ENCODE assay signal across 17 cellular contexts in genomic region chr15:70835415-70835814, GRCh38. TPM values are rescaled to one million over a fixed set of nuclear protein-coding genes. Genes with fewer than 3 reads are reported as not detected.
DNase-seq lines count a peak whose midpoint lies in the region; ATAC-seq and TF ChIP-seq lines count a peak whose summit lies in the region.
"Had no signal": no experiment of that assay in that cellular context is flagged by ENCODE, and none has a peak within 500 bp of the region (broad histone marks: within the 10 kb centered on the region; RNA-seq: fewer than 3 reads in every experiment).

No MANE protein-coding gene starts in this region.

- no peak for TF ChIP-seq POLR2A in HCT116 (IDR thresholded peaks at IDR 0.05; ENCODE audit: borderline replicate concordance, extremely low read depth, insufficient read depth, insufficient read length)
- no peak for TF ChIP-seq POLR2A in lower leg skin (IDR thresholded peaks at IDR 0.05)
- no peak for TF ChIP-seq POLR2A in transverse colon (IDR thresholded peaks at IDR 0.05)

- no peak overlapping the region for H3K27ac ChIP-seq in HCT116 (ENCODE audit: low read depth, low read length)
- peak overlapping the region; percentile 60 for H3K27ac ChIP-seq in stomach smooth muscle (ENCODE audit: low read length)
- H3K27ac ChIP-seq in transverse colon: no peak overlapping the region
- no peak overlapping the region for H3K27ac ChIP-seq in MM.1S (ENCODE audit: low read length)

- in situ Hi-C loops in transverse colon (cut with MboI; ENCODE audit: low pct_ligation_motif_present in 1 of 4, low pct_unique_long_range_greater_than_20kb in 1 of 4, low sequenced_read_pairs in 3 of 4): no loop called here

- H3K9ac ChIP-seq in HCT116 (ENCODE audit: low read length) (no peak overlapping the region), stomach smooth muscle (ENCODE audit: low read length in 2 of 2) (peak overlapping the region in 1 of 2 donors; percentile 5), MM.1S (ENCODE audit: low read length) (no peak overlapping the region)

- no peaks in the 10 kb centered on the region for H3K27me3 ChIP-seq in HCT116 (ENCODE audit: insufficient read depth, low read length)
- no peaks in the 10 kb centered on the region for H3K27me3 ChIP-seq in stomach smooth muscle (ENCODE audit: control insufficient read depth in 1 of 2, insufficient read depth in 2 of 2, low read length in 2 of 2)
- H3K27me3 ChIP-seq in transverse colon: no peaks in the 10 kb centered on the region
- no peaks in the 10 kb centered on the region for H3K27me3 ChIP-seq in MM.1S (replicated peaks; ENCODE audit: insufficient read depth, low read length)

- H3K79me2 ChIP-seq in HCT116 (ENCODE audit: insufficient read depth, low read length) (no peaks in the 10 kb centered on the region), MM.1S (ENCODE audit: low read length) (no peaks in the 10 kb centered on the region)

- H3K9me3 ChIP-seq in HCT116 (ENCODE audit: control insufficient read depth in 1 of 2, insufficient read depth in 1 of 2, low read depth in 1 of 2, low read length in 2 of 2): peaks cover 3 to 5% of the 10 kb centered on the region in 2 experiments; a peak in 2 of 4 replicates
- no peaks in the 10 kb centered on the region for H3K9me3 ChIP-seq in stomach smooth muscle (ENCODE audit: control insufficient read depth in 2 of 2, low read length in 2 of 2)
- no peaks in the 10 kb centered on the region for H3K9me3 ChIP-seq in transverse colon
- no peaks in the 10 kb centered on the region for H3K9me3 ChIP-seq in MM.1S (replicated peaks; ENCODE audit: insufficient read depth, low read length)

- H2AFZ ChIP-seq in HCT116 (ENCODE audit: low read depth, low read length, poor library complexity, severe bottlenecking): no peak overlapping the region
- no peak overlapping the region for H2AFZ ChIP-seq in MM.1S (ENCODE audit: low read length)

- intact Hi-C loops in HCT116 (cut with micrococcal nuclease) (no loop called here), lower leg skin (cut with DNase I; ENCODE audit: low total_unique reads) (no loop called here), transverse colon (cut with DNase I; ENCODE audit: low total_unique reads) (no loop called here)

- no peak overlapping the region for H3K4me2 ChIP-seq in HCT116 (ENCODE audit: low read length)
- no peak overlapping the region for H3K4me2 ChIP-seq in MM.1S (ENCODE audit: low read depth, low read length)

- H3F3A ChIP-seq in MM.1S (ENCODE audit: insufficient read depth, low read length): no peaks in the 10 kb centered on the region

- no TSS peak for BruUV-seq in HCT116 (replicated peaks; lab: Mats Ljungman, UMichigan)

- TF ChIP-seq CTCF in HCT116 (IDR thresholded peaks at IDR 0.05 in 2 of 3, conservative IDR thresholded peaks at IDR 0.05 in 1 of 3; ENCODE audit: borderline replicate concordance in 1 of 3, insufficient read depth in 1 of 3, low read depth in 2 of 3, low read length in 2 of 3): no peak
- TF ChIP-seq CTCF in fibroblast of mammary gland (conservative IDR thresholded peaks at IDR 0.05; ENCODE audit: control insufficient read depth, insufficient read depth, low read depth, low read length): no peak
- no peak for TF ChIP-seq CTCF in lower leg skin (IDR thresholded peaks at IDR 0.05)
- TF ChIP-seq CTCF in transverse colon (IDR thresholded peaks at IDR 0.05): no peak
- TF ChIP-seq CTCF in MM.1S (IDR thresholded peaks at IDR 0.05; ENCODE audit: low read length): no peak

- CTCF ChIA-PET in HCT116 (lab: Charles Lee): interaction anchor here (1.7 kb wide), 1 partner anchor 11 kb away, joined by 4 read pairs; no protein-coding TSS in a partner anchor

- peaks cover 16 to 22% of the 10 kb centered on the region in 2 experiments for H3K4me1 ChIP-seq in HCT116 (ENCODE audit: control insufficient read depth in 1 of 2, insufficient read depth in 2 of 2, low read length in 2 of 2)
- H3K4me1 ChIP-seq in stomach smooth muscle (ENCODE audit: control insufficient read depth, insufficient read depth, low read length): peaks cover 11% of the 10 kb centered on the region
- peaks cover 0 to 3% (median 0%) of the 10 kb centered on the region in 4 donors for H3K4me1 ChIP-seq in transverse colon
- H3K4me1 ChIP-seq in MM.1S (ENCODE audit: low read length): 0 out of 2 replicates have a peak, but pooled peaks cover 5% of the 10 kb centered on the region

- POLR2A ChIA-PET in HCT116 (lab: Charles Lee): no interaction called here

- no peak for TF ChIP-seq RAD21 in HCT116 (IDR thresholded peaks at IDR 0.05; ENCODE audit: low read depth)

- H3K9me2 ChIP-seq in HCT116 (ENCODE audit: insufficient read depth) (no peaks in the 10 kb centered on the region), MM.1S (replicated peaks; ENCODE audit: insufficient read depth, low read length) (no peaks in the 10 kb centered on the region)

- H4K20me1 ChIP-seq in HCT116 (ENCODE audit: insufficient read depth) (no peaks in the 10 kb centered on the region), MM.1S (ENCODE audit: insufficient read depth, low read length) (no peaks in the 10 kb centered on the region)

- peaks cover 5 to 10% of the 10 kb centered on the region in 2 experiments; a peak in 1 of 4 replicates for H3K36me3 ChIP-seq in HCT116 (ENCODE audit: control insufficient read depth in 1 of 2, insufficient read depth in 2 of 2, low read length in 2 of 2)
- H3K36me3 ChIP-seq in stomach smooth muscle (ENCODE audit: control insufficient read depth in 2 of 2, insufficient read depth in 2 of 2, low read length in 2 of 2): peaks cover 19 to 44% of the 10 kb centered on the region in 2 donors
- no peaks in the 10 kb centered on the region for H3K36me3 ChIP-seq in transverse colon
- no peaks in the 10 kb centered on the region for H3K36me3 ChIP-seq in MM.1S (replicated peaks; ENCODE audit: insufficient read depth, low read length)

- no peak for TF ChIP-seq EP300 in transverse colon (IDR thresholded peaks at IDR 0.05; ENCODE audit: low read depth)

- no peak for DNase-seq in HCT116 (ENCODE audit: low read depth, low spot score)
- peak; percentile 84 for DNase-seq in fibroblast of mammary gland (ENCODE audit: low read depth)
- DNase-seq in lower leg skin (ENCODE audit: low spot score in 2 of 2): peak; percentile 67 to 92
- no peak for DNase-seq in cortex of kidney (lab: John Stamatoyannopoulos, UW)
- no peak for DNase-seq in transverse colon
- DNase-seq in MM.1S: no peak
- DNase-seq: ACHN; activated CD8-positive, alpha-beta T cell treated with anti-CD3 and anti-CD28 coated beads, Interleukin-2, amount 10 ng/mL, durations not matched to agents 7 days and 5 days; CD8-positive, alpha-beta T cell; EL; NCI-H1048; NCI-H774; stimulated activated CD4-positive, alpha-beta T cell treated with anti-CD3 and anti-CD28 coated beads, Interleukin-1b, Interleukin-23, amount 100 ng/mL, for 48 hours had no signal

- RAD21 ChIA-PET in HCT116 (lab: Charles Lee; ENCODE audit: low non-redundant PET in 1 of 2, low total read pairs in 2 of 2, uncharacterized antibody in 2 of 2, unreplicated experiment in 2 of 2): no interaction called here

- 77 to 84% methylated on average over 6 of the region's 6 CpGs for WGBS in lower leg skin, 2 donors
- 92% methylated on average over 6 of the region's 6 CpGs; no CpG with 5 or more reads in 1 of the 2 donors for WGBS in transverse colon (ENCODE audit: low coverage in 1 of 2), 2 donors

- H3K4me3 ChIP-seq in HCT116 (replicated peaks in 1 of 2; ENCODE audit: low read depth in 1 of 2, low read length in 2 of 2) (no peak overlapping the region), fibroblast of mammary gland (ENCODE audit: control insufficient read depth, low read depth, low read length) (no peak overlapping the region), lower leg skin (ENCODE audit: low read depth, poor library complexity, severe bottlenecking) (no peak overlapping the region), stomach smooth muscle (ENCODE audit: low read length in 2 of 2) (no peak overlapping the region), transverse colon (no peak overlapping the region), MM.1S (ENCODE audit: low read length) (no peak overlapping the region)

- ATAC-seq in HCT116: no peak
- no peak for ATAC-seq in HG03039 (IDR thresholded peaks at IDR 0.05; ENCODE audit: unreplicated experiment)
- ATAC-seq: activated CD8-positive, alpha-beta T cell treated with anti-CD3 and anti-CD28 coated beads, Interleukin-2, amount 10 ng/mL, durations not matched to agents 7 days and 5 days; CD8-positive, alpha-beta T cell; Panc1 had no signal

TF ChIP-seq in HCT116, 20 proteins besides CTCF, POLR2A, EP300 and RAD21:
- TF ChIP-seq MAX (IDR thresholded peaks at IDR 0.05) (no peak), SIN3A (IDR thresholded peaks at IDR 0.05; ENCODE audit: low read depth) (no peak), CBX3 (IDR thresholded peaks at IDR 0.05; ENCODE audit: low read depth) (0 out of 2 replicates have a peak, but pooled peaks have one; percentile 39), YY1 (IDR thresholded peaks at IDR 0.05; ENCODE audit: extremely low read depth, insufficient replicate concordance, low read depth, low read length) (no peak)

RNA-seq across cellular contexts. Expression of gene LARP6, which starts 18.5 kb away (rescaled TPM):
- total RNA-seq in HCT116 (2021; ENCODE audit: unreplicated experiment) (35.9 TPM), lower leg skin (10 to 100 TPM in 2 of 4 donors, 1 to 10 TPM in 2; 4.9 to 22.3 (median 14.5) TPM), transverse colon (10 to 100 TPM in 2 of 4 donors, 1 to 10 TPM in 1, under 1 TPM in 1; 0.75 to 41.0 (median 8.3) TPM)
- polyA plus RNA-seq in HCT116 (2012): 55.1 and 58.8 TPM in 2 replicates
- total RNA-seq: activated CD8-positive, alpha-beta T cell treated with anti-CD3 and anti-CD28 coated beads, Interleukin-2, amount 10 ng/mL, durations not matched to agents 7 days and 5 days; activated T-helper 2 cell treated with anti-CD3 and anti-CD28 coated beads, Interferon-gamma antibody, Interleukin-2, Interleukin-4, amounts not matched to agents 10 μg/mL and 5 μg/mL and 100 μg/mL, durations not matched to agents 14 hours and 24 hours and 36 hours; CD8-positive, alpha-beta T cell had no signal

RNA-seq across cellular contexts. Expression of gene THAP10, which starts 56.8 kb away (rescaled TPM):
- 2.8 TPM for total RNA-seq in HCT116 (2021; ENCODE audit: unreplicated experiment)
- polyA plus RNA-seq in HCT116 (2012): 0.75 and 0.99 TPM in 2 replicates
- total RNA-seq in lower leg skin: 1 to 10 TPM; 2.0 to 4.5 (median 2.9) TPM
- 10 to 100 TPM in 1 of 4 donors, 1 to 10 TPM in 2, not detected in 1; 2.2 to 14.9 (median 8.3) TPM for total RNA-seq in transverse colon
- total RNA-seq: activated CD8-positive, alpha-beta T cell treated with anti-CD3 and anti-CD28 coated beads, Interleukin-2, amount 10 ng/mL, durations not matched to agents 7 days and 5 days; CD8-positive, alpha-beta T cell had no signal

RNA-seq across cellular contexts. Expression of gene LRRC49, which starts 57.2 kb away (rescaled TPM):
- total RNA-seq in HCT116 (2021; ENCODE audit: unreplicated experiment) (7.4 TPM), lower leg skin (1 to 10 TPM; 1.9 to 6.1 (median 5.3) TPM), transverse colon (1 to 10 TPM in 3 of 4 donors, not detected in 1; 2.2 to 5.2 (median 4.8) TPM)
- 1.3 and 3.1 TPM in 2 replicates for polyA plus RNA-seq in HCT116 (2012)
- total RNA-seq: activated CD8-positive, alpha-beta T cell treated with anti-CD3 and anti-CD28 coated beads, Interleukin-2, amount 10 ng/mL, durations not matched to agents 7 days and 5 days; activated T-helper 2 cell treated with anti-CD3 and anti-CD28 coated beads, Interferon-gamma antibody, Interleukin-2, Interleukin-4, amounts not matched to agents 10 μg/mL and 5 μg/mL and 100 μg/mL, durations not matched to agents 14 hours and 24 hours and 36 hours; CD8-positive, alpha-beta T cell had no signal

Comparison
In these comparisons a context has a peak if more than half of its experiments do, and no peak if none do; other contexts are left out.
1. DNase-seq: peak in fibroblast of mammary gland (single experiment) and lower leg skin (2 of 2); none in HCT116 (single experiment), cortex of kidney (single experiment), transverse colon (single experiment) and MM.1S (single experiment).